ENCODE assay signal across 14 cellular contexts in genomic region chr2:112260295-112260625, GRCh38.
"Had no signal": no experiment of that assay in that cellular context is flagged by ENCODE, and none has a peak within 500 bp of the region (broad histone marks: within the 10 kb centered on the region; RNA-seq: fewer than 3 reads in every experiment).

No MANE protein-coding gene starts in this region.

- H3K9me3 Mint-ChIP-seq: activated T-helper 17 cell treated with anti-CD3 and anti-CD28 coated beads, Interleukin-2, amount 50 U/mL, for 72 hours; natural killer cell treated with Interleukin-12 subunit alpha and Interleukin-12 subunit beta and Interleukin-15 and Interleukin-18, amount 100 ng/mL, for 72 hours had no signal

- DNase-seq: activated CD4-positive, alpha-beta T cell treated with anti-CD3 and anti-CD28 coated beads for 48 hours; activated CD8-positive, alpha-beta memory T cell treated with anti-CD3 and anti-CD28 coated beads for 24 hours; activated naive CD4-positive, alpha-beta T cell treated with anti-CD3 and anti-CD28 coated beads, Interleukin-2, amount 50 U/mL, for 16 hours; amniotic stem cell; foreskin fibroblast; head of caudate nucleus; ovary; stimulated activated CD4-positive, alpha-beta T cell treated with anti-CD3 and anti-CD28 coated beads, Interleukin-4, amount 100 ng/mL, for 4 hours; tibial artery had no signal

- H3K27me3 Mint-ChIP-seq: activated T-helper 17 cell treated with anti-CD3 and anti-CD28 coated beads, Interleukin-2, amount 50 U/mL, for 72 hours had no signal

- H3K27ac ChIP-seq: ovary, tibial artery, vagina had no signal

- ATAC-seq: activated T-helper 17 cell treated with anti-CD3 and anti-CD28 coated beads, Interleukin-2, amount 50 U/mL, for 72 hours; natural killer cell treated with Interleukin-12 subunit alpha and Interleukin-12 subunit beta and Interleukin-15 and Interleukin-18, amount 100 ng/mL, for 72 hours had no signal

- H3K27me3 ChIP-seq: esophagus muscularis mucosa, ovary, tibial artery, vagina had no signal

- H3K36me3 Mint-ChIP-seq: brain; natural killer cell treated with Interleukin-12 subunit alpha and Interleukin-12 subunit beta and Interleukin-15 and Interleukin-18, amount 100 ng/mL, for 72 hours had no signal

- H3K36me3 ChIP-seq: esophagus muscularis mucosa, ovary, tibial artery, vagina had no signal

- H3K4me3 ChIP-seq: ovary, vagina had no signal

- H3K9me3 ChIP-seq: esophagus muscularis mucosa, ovary, vagina had no signal
